In genomic region chr16:17027488-17028129, GRCh38 we compare ENCODE assay signal across 14 cellular contexts.
A peak's percentile ranks its signal among the peaks of the same experiment; 100 is the strongest.
DNase-seq lines count a peak whose midpoint lies in the region; ATAC-seq lines count a peak whose summit lies in the region.
"Had no signal": no experiment of that assay in that cellular context is flagged by ENCODE, and none has a peak within 500 bp of the region (broad histone marks: within the 10 kb centered on the region; RNA-seq: fewer than 3 reads in every experiment).

No MANE protein-coding gene starts in this region.

- H3K36me3 ChIP-seq in CD4-positive, alpha-beta memory T cell (ENCODE audit: insufficient read depth, low read length): no peaks in the 10 kb centered on the region
- no peaks in the 10 kb centered on the region for H3K36me3 ChIP-seq in trophoblast cell (ENCODE audit: control insufficient read depth in 1 of 2, insufficient read depth in 2 of 2, low read length in 2 of 2)
- H3K36me3 ChIP-seq: stomach had no signal

- CTCF ChIA-PET in CD4-positive, alpha-beta memory T cell (lab: Charles Lee; ENCODE audit: partially characterized antibody): no interaction called here

- H3K14ac ChIP-seq in trophoblast cell (ENCODE audit: low read length): no peak overlapping the region

- no peak overlapping the region for H2BK5ac ChIP-seq in trophoblast cell (ENCODE audit: low read depth, low read length, poor library complexity)

- no peak overlapping the region for H3K23ac ChIP-seq in trophoblast cell (ENCODE audit: low read length)

- no peak overlapping the region for H3K4ac ChIP-seq in trophoblast cell (ENCODE audit: low read depth, low read length)

- peak; percentile 42 for ATAC-seq in GM18909 (IDR thresholded peaks at IDR 0.05; ENCODE audit: poor library complexity, unreplicated experiment)
- peak; percentile 41 for ATAC-seq in HG03095 (IDR thresholded peaks at IDR 0.05; ENCODE audit: unreplicated experiment)
- ATAC-seq in effector memory CD8-positive, alpha-beta T cell (replicated peaks): peak; percentile 32
- no peak for ATAC-seq in HG03045 (IDR thresholded peaks at IDR 0.05; ENCODE audit: unreplicated experiment)

- intact Hi-C loops in CD4-positive, alpha-beta memory T cell (cut with micrococcal nuclease): no loop called here
- intact Hi-C loops in posterior vena cava (cut with DNase I): no loop called here

- H3K79me2 ChIP-seq in trophoblast cell (ENCODE audit: control insufficient read depth, insufficient read depth, low read length, poor library complexity): no peaks in the 10 kb centered on the region

- H3K27me3 Mint-ChIP-seq in CD4-positive, alpha-beta memory T cell: no peaks in the 10 kb centered on the region
- no peaks in the 10 kb centered on the region for H3K27me3 Mint-ChIP-seq in effector memory CD8-positive, alpha-beta T cell

- H3K9me3 ChIP-seq in CD4-positive, alpha-beta memory T cell (ENCODE audit: control insufficient read depth in 1 of 2, low read length in 2 of 2): no peaks in the 10 kb centered on the region
- no peaks in the 10 kb centered on the region for H3K9me3 ChIP-seq in trophoblast cell (ENCODE audit: insufficient read depth, low read depth, low read length)

- no peak overlapping the region for H3K4me3 ChIP-seq in CD4-positive, alpha-beta memory T cell (ENCODE audit: low read length in 2 of 2)
- H3K4me3 ChIP-seq in trophoblast cell (ENCODE audit: low read depth, low read length): no peak overlapping the region
- H3K4me3 ChIP-seq: stomach had no signal

- H3K27ac Mint-ChIP-seq in CD4-positive, alpha-beta memory T cell: peak overlapping the region in 3 of 7 donors; percentile 38 to 91 (median 72)
- no peak overlapping the region for H3K27ac Mint-ChIP-seq in effector memory CD8-positive, alpha-beta T cell

- no peaks in the 10 kb centered on the region for H3K79me1 ChIP-seq in trophoblast cell (ENCODE audit: low read length)

- DNase-seq in CD4-positive, alpha-beta memory T cell: no peak
- DNase-seq in effector memory CD8-positive, alpha-beta T cell: no peak
- DNase-seq in NCI-H1105 treated with DMSO at 0.1 percent for 48 hours (lab: John Stamatoyannopoulos, UW) (no peak), trophoblast cell (no peak), posterior vena cava (ENCODE audit: low spot score) (no peak)
- DNase-seq: activated CD4-positive, CD25-positive, alpha-beta regulatory T cell treated with anti-CD3 and anti-CD28 coated beads, Interleukin-2, amount 50 U/mL, for 72 hours; activated T-cell treated with anti-CD3 and anti-CD28 coated beads, Interleukin-2, amount 50 U/mL, for 4 hours; amniotic stem cell; midbrain; RPMI8226; stomach had no signal

- no peak overlapping the region for H2BK12ac ChIP-seq in trophoblast cell (ENCODE audit: low read length)

- H3K36me3 Mint-ChIP-seq in CD4-positive, alpha-beta memory T cell: peaks cover 9 to 14% of the 10 kb centered on the region in 2 donors
- H3K36me3 Mint-ChIP-seq in effector memory CD8-positive, alpha-beta T cell (ENCODE audit: insufficient read depth): peaks cover 3% of the 10 kb centered on the region

- POLR2A ChIA-PET in CD4-positive, alpha-beta memory T cell (lab: Charles Lee; ENCODE audit: partially characterized antibody): no interaction called here

- no peak overlapping the region for H4K8ac ChIP-seq in trophoblast cell (ENCODE audit: low read depth, low read length)

- WGBS in trophoblast cell (ENCODE audit: extremely low coverage, insufficient coverage, insufficient read length): no CpG with 5 or more reads among the region's 6 CpGs

- H2AK5ac ChIP-seq in trophoblast cell (ENCODE audit: low read length): no peak overlapping the region

- peak overlapping the region in 5 of 8 donors; percentile 14 to 75 (median 58) for H3K4me3 Mint-ChIP-seq in CD4-positive, alpha-beta memory T cell
- peak overlapping the region; percentile 7 to 38 for H3K4me3 Mint-ChIP-seq in effector memory CD8-positive, alpha-beta T cell

- peaks cover 18% of the 10 kb centered on the region for H3K4me1 ChIP-seq in CD4-positive, alpha-beta memory T cell (ENCODE audit: insufficient read depth, low read length)
- no peaks in the 10 kb centered on the region for H3K4me1 ChIP-seq in trophoblast cell (ENCODE audit: control insufficient read depth in 1 of 2, insufficient read depth in 2 of 2, low read length in 2 of 2)
- H3K4me1 ChIP-seq: stomach had no signal

- H4K91ac ChIP-seq in trophoblast cell (ENCODE audit: low read depth, low read length): no peak overlapping the region

- H3K27ac ChIP-seq in CD4-positive, alpha-beta memory T cell (ENCODE audit: low read depth, low read length): no peak overlapping the region
- H3K27ac ChIP-seq in trophoblast cell (ENCODE audit: low read depth, low read length): no peak overlapping the region
- H3K27ac ChIP-seq: stomach had no signal

- no peak overlapping the region for H3K18ac ChIP-seq in trophoblast cell (ENCODE audit: low read length)

- no peak overlapping the region for H3K4me2 ChIP-seq in trophoblast cell (ENCODE audit: low read length)

- no peak overlapping the region for H4K12ac ChIP-seq in trophoblast cell (ENCODE audit: low read depth, low read length)

- H2BK120ac ChIP-seq in trophoblast cell (ENCODE audit: insufficient read depth, low read length, poor library complexity): no peak overlapping the region

- H2AFZ ChIP-seq in trophoblast cell (ENCODE audit: insufficient read depth, low read length, poor library complexity): no peak overlapping the region

- peaks cover 0 to 14% (median 6%) of the 10 kb centered on the region in 8 donors for H3K9me3 Mint-ChIP-seq in CD4-positive, alpha-beta memory T cell
- peaks cover 0 to 6% of the 10 kb centered on the region in 2 donors for H3K9me3 Mint-ChIP-seq in effector memory CD8-positive, alpha-beta T cell

- H3K4me1 Mint-ChIP-seq in CD4-positive, alpha-beta memory T cell: peaks cover 14 to 35% (median 21%) of the 10 kb centered on the region in 4 donors
- peaks cover 22 to 23% of the 10 kb centered on the region in 2 donors for H3K4me1 Mint-ChIP-seq in effector memory CD8-positive, alpha-beta T cell (ENCODE audit: low read depth in 2 of 2)

- H3K27me3 ChIP-seq in CD4-positive, alpha-beta memory T cell (ENCODE audit: insufficient read depth, low read length): no peaks in the 10 kb centered on the region
- H3K27me3 ChIP-seq in trophoblast cell (ENCODE audit: insufficient read depth, low read length): no peaks in the 10 kb centered on the region

- H3K9ac ChIP-seq in trophoblast cell (ENCODE audit: low read length): no peak overlapping the region
